ENCODE assay signal across 8 cellular contexts in genomic region chr10:32346551-32347362, GRCh38. TPM values are rescaled to one million over a fixed set of nuclear protein-coding genes. Genes with fewer than 3 reads are reported as not detected.
A peak's percentile ranks its signal among the peaks of the same experiment; 100 is the strongest.
DNase-seq lines count a peak whose midpoint lies in the region; ATAC-seq and TF ChIP-seq lines count a peak whose summit lies in the region.

TSS of gene EPC1 (minus strand) at chr10:32347158. CDS start at chr10:32346915, 243 bp downstream.

- H3K9me2 ChIP-seq in OCI-LY7 (ENCODE audit: insufficient read depth, low read length) = no peaks in the 10 kb centered on the region

- H3K9me3 Mint-ChIP-seq in Calu3 (ENCODE audit: low read depth, unreplicated experiment) = no peaks in the 10 kb centered on the region
- no peaks in the 10 kb centered on the region for H3K9me3 Mint-ChIP-seq in activated T-cell treated with anti-CD3 and anti-CD28 coated beads, Interleukin-2, amount 50 U/mL, for 24 hours

- H3K36me3 ChIP-seq in OCI-LY7 (ENCODE audit: insufficient read depth, low read length) (peaks cover 40% of the 10 kb centered on the region), muscle layer of duodenum (ENCODE audit: control insufficient read depth in 1 of 2, insufficient read depth in 2 of 2, low read length in 2 of 2) (peaks cover 0 to 7% of the 10 kb centered on the region in 2 donors)

- CTCF ChIA-PET in Calu3 (lab: Charles Lee) (interaction anchor here (0.5 to 1.4 kb wide), 3 partner anchors 50 to 157 kb away, joined by 3 to 5 read pairs (median 3); no protein-coding TSS in a partner anchor), OCI-LY7 (lab: Charles Lee; ENCODE audit: unreplicated experiment) (interaction anchor here (1.2 kb wide), 1 partner anchor 10 kb away, joined by 5 read pairs; no protein-coding TSS in a partner anchor)

- intact Hi-C loops in Calu3 (cut with micrococcal nuclease; ENCODE audit: unreplicated experiment) = no loop called here
- intact Hi-C loops in OCI-LY7 (cut with micrococcal nuclease; ENCODE audit: unreplicated experiment) = loop anchor here (1.0 to 10.0 kb wide), 8 partner anchors 22 to 422 kb away; partner anchors contain the start of genes ARHGAP12 and CCDC7

- no peaks in the 10 kb centered on the region for H3K9me3 ChIP-seq in OCI-LY7 (ENCODE audit: low read length)
- no peaks in the 10 kb centered on the region for H3K9me3 ChIP-seq in muscle layer of duodenum (ENCODE audit: control insufficient read depth in 1 of 2, low read length in 2 of 2)

- no peaks in the 10 kb centered on the region for H3K27me3 ChIP-seq in muscle layer of duodenum (ENCODE audit: low read depth, low read length)

- H3K4me2 ChIP-seq in OCI-LY7 (ENCODE audit: low read length) = peak within 1 kb of the TSS; percentile 93

- peaks cover 80% of the 10 kb centered on the region for H3K79me2 ChIP-seq in OCI-LY7 (ENCODE audit: insufficient read depth, low read depth, low read length)

- H4K20me1 ChIP-seq in OCI-LY7 (ENCODE audit: insufficient read depth, low read length) = peaks cover 5% of the 10 kb centered on the region; the same call in 1 of the 2 replicates

- POLR2A ChIA-PET in OCI-LY7 (lab: Charles Lee) = interaction anchor here (1.4 kb wide), 1 partner anchor 25 kb away, joined by 4 read pairs; no protein-coding TSS in a partner anchor

- DNase-seq in Calu3 = peak; percentile 89
- DNase-seq in HS-27A (ENCODE audit: low read depth) = peak; percentile 60
- DNase-seq in OCI-LY7 (ENCODE audit: low spot score) = peak; percentile 92
- peak; percentile 92 for DNase-seq in activated T-cell treated with anti-CD3 and anti-CD28 coated beads, Interleukin-2, amount 50 U/mL, for 24 hours
- DNase-seq in stimulated activated CD8-positive, alpha-beta memory T cell treated with anti-CD3 and anti-CD28 coated beads, Interleukin-7, amount 100 ng/mL, for 4 hours (ENCODE audit: low read depth in 2 of 2) = peak; percentile 74 to 85

- peak within 1 kb of the TSS; percentile 86 for H3K4me3 Mint-ChIP-seq in Calu3 (ENCODE audit: low read depth, unreplicated experiment)
- H3K4me3 Mint-ChIP-seq in activated T-cell treated with anti-CD3 and anti-CD28 coated beads, Interleukin-2, amount 50 U/mL, for 24 hours = peak within 1 kb of the TSS; percentile 96

- H3K4me1 ChIP-seq in OCI-LY7 (ENCODE audit: insufficient read depth, low read length, poor library complexity, severe bottlenecking) (peaks cover 63% of the 10 kb centered on the region), muscle layer of duodenum (ENCODE audit: control insufficient read depth in 1 of 2, insufficient read depth in 2 of 2, low read length in 2 of 2) (peaks cover 19 to 49% of the 10 kb centered on the region in 2 donors)

- no TSS peak for BruUV-seq in Calu3 (replicated peaks; lab: Mats Ljungman, UMichigan)
- BruUV-seq in OCI-LY7 (replicated peaks; lab: Mats Ljungman, UMichigan) = no TSS peak

- peak; percentile 61 for ATAC-seq in GM19468 (IDR thresholded peaks at IDR 0.05; ENCODE audit: extremely low read depth, unreplicated experiment)
- peak; percentile 93 for ATAC-seq in esophagus mucosa

- H3K27ac ChIP-seq in OCI-LY7 (ENCODE audit: low read depth, low read length, poor library complexity, severe bottlenecking) (peak within 1 kb of the TSS; percentile 92), muscle layer of duodenum (ENCODE audit: low read length) (peak within 1 kb of the TSS; percentile 99)

- H2AFZ ChIP-seq in OCI-LY7 (ENCODE audit: low read length) = peak within 1 kb of the TSS; percentile 70

- H3K27ac Mint-ChIP-seq in Calu3 (ENCODE audit: unreplicated experiment) = peak within 1 kb of the TSS; percentile 98
- H3K27ac Mint-ChIP-seq in activated T-cell treated with anti-CD3 and anti-CD28 coated beads, Interleukin-2, amount 50 U/mL, for 24 hours = peak within 1 kb of the TSS; percentile 100

- no peak for TF ChIP-seq CTCF in Calu3 (IDR thresholded peaks at IDR 0.05; ENCODE audit: unreplicated experiment)
- no peak for TF ChIP-seq CTCF in OCI-LY7 (conservative IDR thresholded peaks at IDR 0.05; ENCODE audit: low read length)

- H3K4me1 Mint-ChIP-seq in Calu3 (ENCODE audit: low read depth, unreplicated experiment) = peaks cover 30% of the 10 kb centered on the region
- peaks cover 68% of the 10 kb centered on the region for H3K4me1 Mint-ChIP-seq in activated T-cell treated with anti-CD3 and anti-CD28 coated beads, Interleukin-2, amount 50 U/mL, for 24 hours (ENCODE audit: low read depth)

- H3K27me3 Mint-ChIP-seq in Calu3 (ENCODE audit: unreplicated experiment) = no peaks in the 10 kb centered on the region
- no peaks in the 10 kb centered on the region for H3K27me3 Mint-ChIP-seq in activated T-cell treated with anti-CD3 and anti-CD28 coated beads, Interleukin-2, amount 50 U/mL, for 24 hours

- peaks cover 60% of the 10 kb centered on the region for H3K36me3 Mint-ChIP-seq in Calu3 (ENCODE audit: insufficient read depth, unreplicated experiment)
- peaks cover 40% of the 10 kb centered on the region for H3K36me3 Mint-ChIP-seq in activated T-cell treated with anti-CD3 and anti-CD28 coated beads, Interleukin-2, amount 50 U/mL, for 24 hours (ENCODE audit: low read depth)

- H3K4me3 ChIP-seq in OCI-LY7 (ENCODE audit: low read depth, low read length, poor library complexity, severe bottlenecking) (peak within 1 kb of the TSS; percentile 82), muscle layer of duodenum (ENCODE audit: low read depth in 1 of 2, low read length in 2 of 2) (peak within 1 kb of the TSS; percentile 84 to 94)

RNA-seq across cellular contexts. Expression of gene EPC1, which starts in this region (rescaled TPM):
- total RNA-seq in Calu3 (2022) (27.2 and 30.0 TPM in 2 replicates), OCI-LY7 (2022) (40.9 and 42.1 TPM in 2 replicates), esophagus mucosa (15.0 TPM)
- total RNA-seq in OCI-LY7 (2014; rRNA removed; shearing (Covaris generic)) = 48.8 and 62.3 TPM in 2 replicates

Comparison
In these comparisons a context has a peak if more than half of its experiments do, and no peak if none do; other contexts are left out.
1. Peak in every context shown above with its lines: DNase-seq, ATAC-seq, H3K4me3 ChIP-seq and H3K27ac ChIP-seq.